1 cellular context compared by ENCODE assay signal in the genomic region with DNA sequence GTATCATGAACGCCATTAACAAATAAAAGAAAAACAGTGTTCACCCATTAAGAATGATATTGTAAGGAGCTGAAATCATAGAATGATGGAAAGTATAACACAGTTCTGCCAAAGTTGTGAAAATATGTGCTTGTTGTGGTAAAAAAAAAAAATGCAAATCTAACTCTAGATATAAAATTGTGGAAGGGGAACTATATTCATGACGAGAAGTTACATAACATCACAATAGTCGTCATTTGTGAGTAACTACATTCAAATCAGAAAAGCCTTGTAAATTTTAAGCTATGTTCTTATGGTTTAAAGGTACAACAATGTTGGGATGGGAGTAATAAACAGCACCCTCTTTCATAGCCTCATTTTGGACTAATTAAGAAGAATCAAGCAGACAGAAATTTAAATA.
TF ChIP-seq lines count a peak whose summit lies in the region.

No MANE protein-coding gene starts in this region.

TF ChIP-seq in K562, 482 proteins besides CTCF, POLR2A, EP300 and RAD21:
- TF ChIP-seq TEAD4 (IDR thresholded peaks at IDR 0.05; ENCODE audit: low read length) (no peak), TEAD4 (CRISPR knock-in tag; IDR thresholded peaks at IDR 0.05; ENCODE audit: borderline replicate concordance) (no peak), HIVEP1 (CRISPR knock-in tag; IDR thresholded peaks at IDR 0.05) (no peak), HEY1 (CRISPR knock-in tag; IDR thresholded peaks at IDR 0.05; ENCODE audit: borderline replicate concordance) (no peak), ZNF57 (CRISPR knock-in tag; IDR thresholded peaks at IDR 0.05) (no peak), NFYB (IDR thresholded peaks at IDR 0.05; ENCODE audit: extremely low read depth, insufficient read length) (no peak), ELF4 (CRISPR knock-in tag; IDR thresholded peaks at IDR 0.05) (no peak), GTF2A2 (tag; IDR thresholded peaks at IDR 0.05) (no peak), MLX (CRISPR knock-in tag; conservative IDR thresholded peaks at IDR 0.05) (no peak), HNRNPH1 (optimal IDR thresholded peaks at IDR 0.05; ENCODE audit: low read depth, low read length) (no peak), ATF7 (IDR thresholded peaks at IDR 0.05) (no peak), XRCC3 (IDR thresholded peaks at IDR 0.05) (no peak)
- TF ChIP-seq, protein P1, sequence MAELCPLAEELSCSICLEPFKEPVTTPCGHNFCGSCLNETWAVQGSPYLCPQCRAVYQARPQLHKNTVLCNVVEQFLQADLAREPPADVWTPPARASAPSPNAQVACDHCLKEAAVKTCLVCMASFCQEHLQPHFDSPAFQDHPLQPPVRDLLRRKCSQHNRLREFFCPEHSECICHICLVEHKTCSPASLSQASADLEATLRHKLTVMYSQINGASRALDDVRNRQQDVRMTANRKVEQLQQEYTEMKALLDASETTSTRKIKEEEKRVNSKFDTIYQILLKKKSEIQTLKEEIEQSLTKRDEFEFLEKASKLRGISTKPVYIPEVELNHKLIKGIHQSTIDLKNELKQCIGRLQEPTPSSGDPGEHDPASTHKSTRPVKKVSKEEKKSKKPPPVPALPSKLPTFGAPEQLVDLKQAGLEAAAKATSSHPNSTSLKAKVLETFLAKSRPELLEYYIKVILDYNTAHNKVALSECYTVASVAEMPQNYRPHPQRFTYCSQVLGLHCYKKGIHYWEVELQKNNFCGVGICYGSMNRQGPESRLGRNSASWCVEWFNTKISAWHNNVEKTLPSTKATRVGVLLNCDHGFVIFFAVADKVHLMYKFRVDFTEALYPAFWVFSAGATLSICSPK (IDR thresholded peaks at IDR 0.05; ENCODE audit: borderline replicate concordance) = no peak
- TF ChIP-seq, protein P2, sequence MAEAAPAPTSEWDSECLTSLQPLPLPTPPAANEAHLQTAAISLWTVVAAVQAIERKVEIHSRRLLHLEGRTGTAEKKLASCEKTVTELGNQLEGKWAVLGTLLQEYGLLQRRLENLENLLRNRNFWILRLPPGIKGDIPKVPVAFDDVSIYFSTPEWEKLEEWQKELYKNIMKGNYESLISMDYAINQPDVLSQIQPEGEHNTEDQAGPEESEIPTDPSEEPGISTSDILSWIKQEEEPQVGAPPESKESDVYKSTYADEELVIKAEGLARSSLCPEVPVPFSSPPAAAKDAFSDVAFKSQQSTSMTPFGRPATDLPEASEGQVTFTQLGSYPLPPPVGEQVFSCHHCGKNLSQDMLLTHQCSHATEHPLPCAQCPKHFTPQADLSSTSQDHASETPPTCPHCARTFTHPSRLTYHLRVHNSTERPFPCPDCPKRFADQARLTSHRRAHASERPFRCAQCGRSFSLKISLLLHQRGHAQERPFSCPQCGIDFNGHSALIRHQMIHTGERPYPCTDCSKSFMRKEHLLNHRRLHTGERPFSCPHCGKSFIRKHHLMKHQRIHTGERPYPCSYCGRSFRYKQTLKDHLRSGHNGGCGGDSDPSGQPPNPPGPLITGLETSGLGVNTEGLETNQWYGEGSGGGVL (CRISPR knock-in tag; IDR thresholded peaks at IDR 0.05) = no peak
- TF ChIP-seq, protein P3, sequence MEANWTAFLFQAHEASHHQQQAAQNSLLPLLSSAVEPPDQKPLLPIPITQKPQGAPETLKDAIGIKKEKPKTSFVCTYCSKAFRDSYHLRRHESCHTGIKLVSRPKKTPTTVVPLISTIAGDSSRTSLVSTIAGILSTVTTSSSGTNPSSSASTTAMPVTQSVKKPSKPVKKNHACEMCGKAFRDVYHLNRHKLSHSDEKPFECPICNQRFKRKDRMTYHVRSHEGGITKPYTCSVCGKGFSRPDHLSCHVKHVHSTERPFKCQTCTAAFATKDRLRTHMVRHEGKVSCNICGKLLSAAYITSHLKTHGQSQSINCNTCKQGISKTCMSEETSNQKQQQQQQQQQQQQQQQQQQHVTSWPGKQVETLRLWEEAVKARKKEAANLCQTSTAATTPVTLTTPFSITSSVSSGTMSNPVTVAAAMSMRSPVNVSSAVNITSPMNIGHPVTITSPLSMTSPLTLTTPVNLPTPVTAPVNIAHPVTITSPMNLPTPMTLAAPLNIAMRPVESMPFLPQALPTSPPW (CRISPR knock-in tag; IDR thresholded peaks at IDR 0.05) = no peak
- TF ChIP-seq, protein P4, sequence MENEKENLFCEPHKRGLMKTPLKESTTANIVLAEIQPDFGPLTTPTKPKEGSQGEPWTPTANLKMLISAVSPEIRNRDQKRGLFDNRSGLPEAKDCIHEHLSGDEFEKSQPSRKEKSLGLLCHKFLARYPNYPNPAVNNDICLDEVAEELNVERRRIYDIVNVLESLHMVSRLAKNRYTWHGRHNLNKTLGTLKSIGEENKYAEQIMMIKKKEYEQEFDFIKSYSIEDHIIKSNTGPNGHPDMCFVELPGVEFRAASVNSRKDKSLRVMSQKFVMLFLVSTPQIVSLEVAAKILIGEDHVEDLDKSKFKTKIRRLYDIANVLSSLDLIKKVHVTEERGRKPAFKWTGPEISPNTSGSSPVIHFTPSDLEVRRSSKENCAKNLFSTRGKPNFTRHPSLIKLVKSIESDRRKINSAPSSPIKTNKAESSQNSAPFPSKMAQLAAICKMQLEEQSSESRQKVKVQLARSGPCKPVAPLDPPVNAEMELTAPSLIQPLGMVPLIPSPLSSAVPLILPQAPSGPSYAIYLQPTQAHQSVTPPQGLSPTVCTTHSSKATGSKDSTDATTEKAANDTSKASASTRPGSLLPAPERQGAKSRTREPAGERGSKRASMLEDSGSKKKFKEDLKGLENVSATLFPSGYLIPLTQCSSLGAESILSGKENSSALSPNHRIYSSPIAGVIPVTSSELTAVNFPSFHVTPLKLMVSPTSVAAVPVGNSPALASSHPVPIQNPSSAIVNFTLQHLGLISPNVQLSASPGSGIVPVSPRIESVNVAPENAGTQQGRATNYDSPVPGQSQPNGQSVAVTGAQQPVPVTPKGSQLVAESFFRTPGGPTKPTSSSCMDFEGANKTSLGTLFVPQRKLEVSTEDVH (IDR thresholded peaks at IDR 0.05; ENCODE audit: low read depth, partially characterized antibody) = no peak
- TF ChIP-seq, protein P5, sequence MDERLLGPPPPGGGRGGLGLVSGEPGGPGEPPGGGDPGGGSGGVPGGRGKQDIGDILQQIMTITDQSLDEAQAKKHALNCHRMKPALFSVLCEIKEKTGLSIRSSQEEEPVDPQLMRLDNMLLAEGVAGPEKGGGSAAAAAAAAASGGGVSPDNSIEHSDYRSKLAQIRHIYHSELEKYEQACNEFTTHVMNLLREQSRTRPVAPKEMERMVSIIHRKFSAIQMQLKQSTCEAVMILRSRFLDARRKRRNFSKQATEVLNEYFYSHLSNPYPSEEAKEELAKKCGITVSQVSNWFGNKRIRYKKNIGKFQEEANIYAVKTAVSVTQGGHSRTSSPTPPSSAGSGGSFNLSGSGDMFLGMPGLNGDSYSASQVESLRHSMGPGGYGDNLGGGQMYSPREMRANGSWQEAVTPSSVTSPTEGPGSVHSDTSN (CRISPR knock-in tag; IDR thresholded peaks at IDR 0.05; ENCODE audit: low read depth) = no peak
- TF ChIP-seq, protein P5 (tag; conservative IDR thresholded peaks at IDR 0.05; ENCODE audit: low read depth) = no peak
